In genomic region chr6:163630991-163631390, GRCh38 we compare ENCODE assay signal across 17 cellular contexts.
DNase-seq lines count a peak whose midpoint lies in the region; ATAC-seq and TF ChIP-seq lines count a peak whose summit lies in the region.
"Had no signal": no experiment of that assay in that cellular context is flagged by ENCODE, and none has a peak within 500 bp of the region (broad histone marks: within the 10 kb centered on the region; RNA-seq: fewer than 3 reads in every experiment).

No MANE protein-coding gene starts in this region.

- no peaks in the 10 kb centered on the region for H3K79me2 ChIP-seq in SK-N-SH (ENCODE audit: insufficient read depth)

- H2BK15ac ChIP-seq in neuronal stem cell (ENCODE audit: low read length) = no peak overlapping the region

- no peak overlapping the region for H3K23ac ChIP-seq in neuronal stem cell (ENCODE audit: low read depth, low read length, poor library complexity)

- H2BK12ac ChIP-seq in neuronal stem cell (ENCODE audit: low read length) = no peak overlapping the region

- H4K20me1 ChIP-seq in SK-N-SH (ENCODE audit: insufficient read depth) = no peaks in the 10 kb centered on the region

- H3F3A ChIP-seq in SK-N-SH (replicated peaks; ENCODE audit: insufficient read depth) = no peaks in the 10 kb centered on the region

- no peak for TF ChIP-seq EP300 in SK-N-SH (IDR thresholded peaks at IDR 0.05; ENCODE audit: borderline replicate concordance in 1 of 2, low read depth in 1 of 2, low read length in 1 of 2)

- no peak overlapping the region for H4K91ac ChIP-seq in neuronal stem cell (ENCODE audit: low read depth, low read length, poor library complexity)

- H3K18ac ChIP-seq in neuronal stem cell (ENCODE audit: low read length) = peak overlapping the region; percentile 24

- H3K9me3 ChIP-seq in SK-N-SH (no peaks in the 10 kb centered on the region), left ventricle myocardium inferior (replicated peaks) (peaks cover 8% of the 10 kb centered on the region), heart right ventricle (peaks cover 0 to 15% (median 0%) of the 10 kb centered on the region in 11 donors), neuronal stem cell (replicated peaks in 1 of 2; ENCODE audit: control insufficient read depth in 2 of 2, insufficient read depth in 1 of 2, low read depth in 1 of 2, low read length in 2 of 2) (peaks cover 8 to 32% of the 10 kb centered on the region in 2 donors)
- H3K9me3 ChIP-seq: HAP-1 had no signal

- H3K4ac ChIP-seq in neuronal stem cell (ENCODE audit: low read length) = no peak overlapping the region

- H3K9me2 ChIP-seq in SK-N-SH = no peaks in the 10 kb centered on the region

- H3K27ac ChIP-seq in SK-N-SH (ENCODE audit: low read depth in 2 of 2, low read length in 1 of 2) (no peak overlapping the region), left ventricle myocardium inferior (replicated peaks) (no peak overlapping the region), heart right ventricle (no peak overlapping the region), neuronal stem cell (replicated peaks; ENCODE audit: low read length) (no peak overlapping the region)
- H3K27ac ChIP-seq: 22Rv1 had no signal

- no peak overlapping the region for H3K14ac ChIP-seq in neuronal stem cell (ENCODE audit: low read length)

- no peaks in the 10 kb centered on the region; a peak in 1 of 4 replicates for H3K4me1 ChIP-seq in SK-N-SH (ENCODE audit: control insufficient read depth in 1 of 2, insufficient read depth in 2 of 2, low read depth in 1 of 2, low read length in 1 of 2)
- no peaks in the 10 kb centered on the region for H3K4me1 ChIP-seq in left ventricle myocardium inferior
- no peaks in the 10 kb centered on the region for H3K4me1 ChIP-seq in heart right ventricle
- H3K4me1 ChIP-seq in neuronal stem cell (ENCODE audit: control insufficient read depth in 2 of 2, insufficient read depth in 1 of 2, low read depth in 1 of 2, low read length in 2 of 2) = peaks cover 0 to 4% of the 10 kb centered on the region in 2 donors
- H3K4me1 ChIP-seq: HAP-1 had no signal

- no peak for TF ChIP-seq CTCF in SK-N-SH (IDR thresholded peaks at IDR 0.05)
- no peak for TF ChIP-seq CTCF in left ventricle myocardium inferior (IDR thresholded peaks at IDR 0.05; ENCODE audit: borderline replicate concordance)
- no peak for TF ChIP-seq CTCF in heart right ventricle (IDR thresholded peaks at IDR 0.05)

- peak overlapping the region; percentile 50 for H2AK5ac ChIP-seq in neuronal stem cell (ENCODE audit: low read depth, low read length)

- H4K8ac ChIP-seq in neuronal stem cell (ENCODE audit: low read depth, low read length) = no peak overlapping the region

- H3K4me2 ChIP-seq in SK-N-SH = no peak overlapping the region
- no peak overlapping the region for H3K4me2 ChIP-seq in neuronal stem cell (ENCODE audit: insufficient read depth, low read length, poor library complexity, severe bottlenecking)

- H3K9ac ChIP-seq in SK-N-SH (no peak overlapping the region), neuronal stem cell (ENCODE audit: low read depth, low read length, poor library complexity) (no peak overlapping the region)

- no peaks in the 10 kb centered on the region for H3K79me1 ChIP-seq in neuronal stem cell (ENCODE audit: low read depth, low read length)

- CTCF ChIA-PET in SK-N-SH (lab: Yijun Ruan, JAX) = no interaction called here

- ATAC-seq in SK-N-SH treated with all-trans-retinoic acid at 6 μM for 48 hours (no peak), heart right ventricle (no peak)

- intact Hi-C loops in left ventricle myocardium inferior (cut with micrococcal nuclease) (no loop called here), heart right ventricle (cut with DNase I) (no loop called here)

- DNase-seq in SK-N-SH = peak; percentile 30
- DNase-seq in left ventricle myocardium inferior = no peak
- DNase-seq in heart right ventricle = no peak
- DNase-seq in neuronal stem cell (ENCODE audit: low spot score) = no peak
- no peak for DNase-seq in GDM1 (lab: John Stamatoyannopoulos, UW)
- DNase-seq in activated gamma-delta T cell treated with Interleukin-2 at 50 U/mL for 16 hours = no peak
- DNase-seq: C1 segment of cervical spinal cord; Calu3; CD4-positive, alpha-beta memory T cell; COR-L47; DMS53; DMS79 treated with DMSO at 0.1 percent for 48 hours; GOT3; HFFc6 had no signal

- no peak overlapping the region for H2BK120ac ChIP-seq in neuronal stem cell (ENCODE audit: low read depth, low read length)

- H3K36me3 ChIP-seq in SK-N-SH (replicated peaks in 1 of 2; ENCODE audit: control insufficient read depth in 1 of 2, insufficient read depth in 2 of 2, low read length in 1 of 2) (no peaks in the 10 kb centered on the region), left ventricle myocardium inferior (no peaks in the 10 kb centered on the region), heart right ventricle (no peaks in the 10 kb centered on the region), neuronal stem cell (replicated peaks in 1 of 2; ENCODE audit: control insufficient read depth in 2 of 2, insufficient read depth in 2 of 2, low read length in 2 of 2) (no peaks in the 10 kb centered on the region)
- H3K36me3 ChIP-seq: HAP-1 had no signal

- no peak overlapping the region for H2AFZ ChIP-seq in SK-N-SH (ENCODE audit: low read depth)
- no peak overlapping the region for H2AFZ ChIP-seq in neuronal stem cell (ENCODE audit: low read length)

- no peak for TF ChIP-seq RAD21 in SK-N-SH (IDR thresholded peaks at IDR 0.05; ENCODE audit: low read length)

- POLR2A ChIA-PET in SK-N-SH (lab: Yijun Ruan, JAX) = no interaction called here

- H2BK5ac ChIP-seq in neuronal stem cell (ENCODE audit: low read length) = peak overlapping the region; percentile 27

- H3K27me3 ChIP-seq in SK-N-SH (ENCODE audit: insufficient read depth) = no peaks in the 10 kb centered on the region
- H3K27me3 ChIP-seq in left ventricle myocardium inferior (ENCODE audit: low read depth) = peaks cover 32% of the 10 kb centered on the region
- peaks cover 0 to 21% (median 16%) of the 10 kb centered on the region in 7 donors for H3K27me3 ChIP-seq in heart right ventricle
- peaks cover 0 to 2% (median 0%) of the 10 kb centered on the region in 3 experiments for H3K27me3 ChIP-seq in neuronal stem cell (ENCODE audit: control insufficient read depth in 3 of 3, insufficient read depth in 3 of 3, low read depth in 1 of 3, low read length in 3 of 3)

- WGBS in SK-N-SH (ENCODE audit: low lambda C conversion rate) = 65% methylated on average over 10 of the region's 22 CpGs
- 39 to 51% methylated on average over 22 of the region's 22 CpGs for WGBS in heart right ventricle, 2 donors
- WGBS in neuronal stem cell (ENCODE audit: extremely low coverage in 2 of 2, insufficient read length in 2 of 2, insufficient replicate concordance in 1 of 2), 2 donors = no CpG with 5 or more reads among the region's 22 CpGs

- H3K4me3 ChIP-seq in SK-N-SH (ENCODE audit: low read depth in 2 of 2, low read length in 1 of 2) (no peak overlapping the region), left ventricle myocardium inferior (peak overlapping the region; percentile 37), heart right ventricle (no peak overlapping the region), neuronal stem cell (ENCODE audit: low read length in 2 of 2) (no peak overlapping the region)
- H3K4me3 ChIP-seq: HAP-1 had no signal

TF ChIP-seq in SK-N-SH, 30 proteins besides CTCF, POLR2A, EP300 and RAD21 (continues in another document):
- no peak for TF ChIP-seq USF1 (IDR thresholded peaks at IDR 0.05; ENCODE audit: borderline replicate concordance, low read depth)

TF ChIP-seq in SK-N-SH treated with all-trans-retinoic acid at 6 μM for 48 hours, 23 proteins besides CTCF, POLR2A, EP300 and RAD21:
- TF ChIP-seq ZFP30 (CRISPR knock-in tag; IDR thresholded peaks at IDR 0.05) (no peak), BACH2 (CRISPR knock-in tag; IDR thresholded peaks at IDR 0.05; ENCODE audit: borderline replicate concordance) (no peak), ZC3H10 (CRISPR knock-in tag; IDR thresholded peaks at IDR 0.05) (no peak), ESRRG (CRISPR knock-in tag; IDR thresholded peaks at IDR 0.05) (no peak)
